In genomic region chr14:61229475-61229888, GRCh38 we compare ENCODE assay signal across 13 cellular contexts. TPM values are rescaled to one million over a fixed set of nuclear protein-coding genes. Genes with fewer than 3 reads are reported as not detected.
DNase-seq lines count a peak whose midpoint lies in the region; ATAC-seq and TF ChIP-seq lines count a peak whose summit lies in the region.
"Had no signal": no experiment of that assay in that cellular context is flagged by ENCODE, and none has a peak within 500 bp of the region (broad histone marks: within the 10 kb centered on the region; RNA-seq: fewer than 3 reads in every experiment).

No MANE protein-coding gene starts in this region.

- intact Hi-C loops in stomach (cut with DNase I; ENCODE audit: low total_unique reads): no loop called here

- no peak for TF ChIP-seq POLR2A in stomach (IDR thresholded peaks at IDR 0.05)

- no peak for ATAC-seq in GM19397 (IDR thresholded peaks at IDR 0.05; ENCODE audit: unreplicated experiment)
- ATAC-seq: gastroesophageal sphincter; stimulated activated effector memory CD8-positive, alpha-beta T cell treated with anti-CD3 and anti-CD28 coated beads, Interleukin-12 subunit alpha, Interleukin-12 subunit beta, amount 100 ng/mL, for 72 hours had no signal

- WGBS in stomach, 5 donors: 37 to 54% (median 50%) methylated on average over 6 of the region's 6 CpGs

- H3K4me3 ChIP-seq in stomach: no peak overlapping the region
- H3K4me3 ChIP-seq: gastroesophageal sphincter had no signal

- H3K27me3 ChIP-seq in stomach: no peaks in the 10 kb centered on the region
- H3K27me3 ChIP-seq: gastroesophageal sphincter had no signal

- H3K9me3 ChIP-seq in stomach: no peaks in the 10 kb centered on the region
- H3K9me3 ChIP-seq: gastroesophageal sphincter had no signal

- H3K4me1 ChIP-seq in stomach: peaks cover 0 to 6% (median 0%) of the 10 kb centered on the region in 4 donors

- peak; percentile 97 for DNase-seq in NCI-H1105 (lab: John Stamatoyannopoulos, UW)
- DNase-seq in NCI-H2196 treated with DMSO at 0.1 percent for 48 hours (lab: John Stamatoyannopoulos, UW; ENCODE audit: unreplicated experiment): peak; percentile 70
- peak; percentile 36 for DNase-seq in fibroblast of peridontal ligament (ENCODE audit: extremely low read depth)
- peak; percentile 46 for DNase-seq in stomach
- DNase-seq in stimulated activated CD4-positive, alpha-beta T cell treated with anti-CD3 and anti-CD28 coated beads, Interleukin-4, amount 100 ng/mL, for 1 hour: no peak
- DNase-seq in GM19238 (ENCODE audit: insufficient read length, low spot score): no peak
- DNase-seq: activated CD8-positive, alpha-beta memory T cell treated with anti-CD3 and anti-CD28 coated beads for 24 hours; activated gamma-delta T cell; stimulated activated CD4-positive, alpha-beta T cell treated with anti-CD3 and anti-CD28 coated beads, Interleukin-4, amount 100 ng/mL, for 24 hours had no signal

- TF ChIP-seq EP300 in stomach (IDR thresholded peaks at IDR 0.05): no peak

- peak overlapping the region in 3 of 5 donors; percentile 6 to 72 (median 8) for H3K27ac ChIP-seq in stomach
- H3K27ac ChIP-seq: C4-2B, gastroesophageal sphincter had no signal

- no peaks in the 10 kb centered on the region for H3K36me3 ChIP-seq in stomach
- H3K36me3 ChIP-seq: gastroesophageal sphincter had no signal

- TF ChIP-seq CTCF in stomach (IDR thresholded peaks at IDR 0.05): no peak

RNA-seq across cellular contexts. Expression of gene TMEM30B, which starts 51.7 kb away (rescaled TPM):
- 10 to 100 TPM; 15.8 to 52.2 (median 22.0) TPM for total RNA-seq in stomach
- 10 to 100 TPM; 11.2 to 14.6 (median 12.5) TPM for polyA plus RNA-seq in stomach

Comparison
In these comparisons a context has a peak if more than half of its experiments do, and no peak if none do; other contexts are left out.
1. DNase-seq: peak in NCI-H1105 (single experiment), NCI-H2196 treated with DMSO at 0.1 percent for 48 hours (single experiment), fibroblast of peridontal ligament (single experiment) and stomach (single experiment); none in stimulated activated CD4-positive, alpha-beta T cell treated with anti-CD3 and anti-CD28 coated beads, Interleukin-4, amount 100 ng/mL, for 1 hour (single experiment) and GM19238 (single experiment).